In genomic region chr15:66943456-66944095, GRCh38 we compare ENCODE assay signal across 13 cellular contexts.
DNase-seq lines count a peak whose midpoint lies in the region; ATAC-seq and TF ChIP-seq lines count a peak whose summit lies in the region.
"Had no signal": no experiment of that assay in that cellular context is flagged by ENCODE, and none has a peak within 500 bp of the region (broad histone marks: within the 10 kb centered on the region; RNA-seq: fewer than 3 reads in every experiment).

No MANE protein-coding gene starts in this region.

- H3K4me1 Mint-ChIP-seq in neural crest cell, result no peaks in the 10 kb centered on the region
- peaks cover 0 to 4% (median under 1%) of the 10 kb centered on the region in 4 donors for H3K4me1 Mint-ChIP-seq in CD4-positive, alpha-beta memory T cell
- peaks cover 0 to 3% (median 3%) of the 10 kb centered on the region in 3 donors for H3K4me1 Mint-ChIP-seq in T-cell

- H3K4me3 Mint-ChIP-seq in neural crest cell, result no peak overlapping the region
- no peak overlapping the region for H3K4me3 Mint-ChIP-seq in CD4-positive, alpha-beta memory T cell
- no peak overlapping the region for H3K4me3 Mint-ChIP-seq in T-cell
- H3K4me3 Mint-ChIP-seq: activated CD4-positive, alpha-beta T cell treated with anti-CD3 and anti-CD28 coated beads, Interleukin-2, amount 10 ng/mL, durations not matched to agents 24 days and 14 days; activated naive CD4-positive, alpha-beta T cell treated with anti-CD3 and anti-CD28 coated beads, Interleukin-2, amount 50 U/mL, for 24 hours had no signal

- no peaks in the 10 kb centered on the region for H3K36me3 ChIP-seq in CD4-positive, alpha-beta memory T cell (ENCODE audit: insufficient read depth, low read length)
- H3K36me3 ChIP-seq in psoas muscle (ENCODE audit: insufficient read depth in 1 of 2, low read depth in 1 of 2), result no peaks in the 10 kb centered on the region
- H3K36me3 ChIP-seq: suprapubic skin had no signal

- CTCF ChIA-PET in CD4-positive, alpha-beta memory T cell (lab: Charles Lee; ENCODE audit: partially characterized antibody), result interaction anchor here (0.9 to 12.4 kb wide), 3 partner anchors 296 to 892 kb away, joined by 4 to 184 read pairs (median 5); no protein-coding TSS in a partner anchor
- CTCF ChIA-PET in T-cell (lab: Charles Lee), result interaction anchor here (0.6 to 0.9 kb wide), 2 partner anchors 347 to 361 kb away, joined by 3 read pairs; no protein-coding TSS in a partner anchor

- H3K4me1 ChIP-seq in CD4-positive, alpha-beta memory T cell (ENCODE audit: insufficient read depth, low read length), result no peaks in the 10 kb centered on the region
- H3K4me1 ChIP-seq in psoas muscle, result peaks cover 4% of the 10 kb centered on the region

- no peaks in the 10 kb centered on the region for H3K9me3 Mint-ChIP-seq in neural crest cell
- no peaks in the 10 kb centered on the region for H3K9me3 Mint-ChIP-seq in CD4-positive, alpha-beta memory T cell
- no peaks in the 10 kb centered on the region for H3K9me3 Mint-ChIP-seq in T-cell
- H3K9me3 Mint-ChIP-seq: activated CD4-positive, alpha-beta T cell treated with anti-CD3 and anti-CD28 coated beads, Interleukin-2, amount 10 ng/mL, durations not matched to agents 24 days and 14 days; activated naive CD4-positive, alpha-beta T cell treated with anti-CD3 and anti-CD28 coated beads, Interleukin-2, amount 50 U/mL, for 24 hours had no signal

- 84 to 89% (median 89%) methylated on average over 10 of the region's 10 CpGs for WGBS in psoas muscle, 3 donors

- no peak overlapping the region for H3K27ac ChIP-seq in CD4-positive, alpha-beta memory T cell (ENCODE audit: low read depth, low read length)
- H3K27ac ChIP-seq in psoas muscle, result no peak overlapping the region
- H3K27ac ChIP-seq: dorsolateral prefrontal cortex, SK-N-MC, suprapubic skin had no signal

- H3K36me3 Mint-ChIP-seq in neural crest cell (ENCODE audit: low read depth), result no peaks in the 10 kb centered on the region
- no peaks in the 10 kb centered on the region for H3K36me3 Mint-ChIP-seq in CD4-positive, alpha-beta memory T cell
- H3K36me3 Mint-ChIP-seq in T-cell, result no peaks in the 10 kb centered on the region
- H3K36me3 Mint-ChIP-seq: activated naive CD4-positive, alpha-beta T cell treated with anti-CD3 and anti-CD28 coated beads, Interleukin-2, amount 50 U/mL, for 24 hours had no signal

- peak overlapping the region; percentile 35 for H3K27ac Mint-ChIP-seq in neural crest cell (ENCODE audit: unreplicated experiment)
- no peak overlapping the region for H3K27ac Mint-ChIP-seq in CD4-positive, alpha-beta memory T cell
- no peak overlapping the region for H3K27ac Mint-ChIP-seq in T-cell
- H3K27ac Mint-ChIP-seq: activated CD4-positive, alpha-beta T cell treated with anti-CD3 and anti-CD28 coated beads, Interleukin-2, amount 10 ng/mL, durations not matched to agents 24 days and 14 days; activated naive CD4-positive, alpha-beta T cell treated with anti-CD3 and anti-CD28 coated beads, Interleukin-2, amount 50 U/mL, for 24 hours had no signal

- no peak for DNase-seq in GM13977 (ENCODE audit: low spot score)
- peak; percentile 62 for DNase-seq in NCI-H187 treated with DMSO at 0.1 percent for 48 hours (lab: John Stamatoyannopoulos, UW)
- peak; percentile 83 for DNase-seq in SK-N-DZ (ENCODE audit: low spot score)
- no peak for DNase-seq in neural crest cell (ENCODE audit: low read depth, low spot score)
- DNase-seq in CD4-positive, alpha-beta memory T cell, result no peak
- DNase-seq in T-cell, result no peak
- DNase-seq in psoas muscle, result no peak
- DNase-seq: activated CD4-positive, alpha-beta T cell treated with anti-CD3 and anti-CD28 coated beads, Interleukin-2, amount 10 ng/mL, durations not matched to agents 24 days and 14 days had no signal

- intact Hi-C loops in CD4-positive, alpha-beta memory T cell (cut with micrococcal nuclease), result no loop called here
- intact Hi-C loops in psoas muscle (cut with DNase I), result loop anchor here in 1 of 2 donors (10.0 kb wide), 2 partner anchors 121 to 491 kb away; partner anchors contain the start of gene SMAD3

- H3K27me3 ChIP-seq in CD4-positive, alpha-beta memory T cell (ENCODE audit: insufficient read depth, low read length), result no peaks in the 10 kb centered on the region
- no peaks in the 10 kb centered on the region for H3K27me3 ChIP-seq in psoas muscle (ENCODE audit: insufficient read depth in 3 of 3, low read length in 2 of 3)
- H3K27me3 ChIP-seq: dorsolateral prefrontal cortex, suprapubic skin had no signal

- ATAC-seq in GM21528 (IDR thresholded peaks at IDR 0.05; ENCODE audit: low FRiP score, unreplicated experiment), result no peak
- no peak for ATAC-seq in T-cell (replicated peaks in 1 of 4)
- ATAC-seq in psoas muscle, result no peak

- no peaks in the 10 kb centered on the region for H3K9me3 ChIP-seq in CD4-positive, alpha-beta memory T cell (ENCODE audit: control insufficient read depth in 1 of 2, low read length in 2 of 2)
- H3K9me3 ChIP-seq in psoas muscle, result no peaks in the 10 kb centered on the region
- H3K9me3 ChIP-seq: suprapubic skin had no signal

- no peak overlapping the region for H3K4me3 ChIP-seq in CD4-positive, alpha-beta memory T cell (ENCODE audit: low read length in 2 of 2)
- H3K4me3 ChIP-seq in psoas muscle, result no peak overlapping the region
- H3K4me3 ChIP-seq: dorsolateral prefrontal cortex, SK-N-MC, suprapubic skin had no signal

- TF ChIP-seq CTCF in GM13977 (IDR thresholded peaks at IDR 0.05; ENCODE audit: extremely low read depth, insufficient read depth, missing control alignments) (peak; percentile 17), neural crest cell (conservative IDR thresholded peaks at IDR 0.05) (no peak), psoas muscle (IDR thresholded peaks at IDR 0.05) (no peak)

- POLR2A ChIA-PET in CD4-positive, alpha-beta memory T cell (lab: Charles Lee; ENCODE audit: partially characterized antibody), result no interaction called here
- POLR2A ChIA-PET in T-cell (lab: Charles Lee), result no interaction called here

- peaks cover 5% of the 10 kb centered on the region for H3K27me3 Mint-ChIP-seq in neural crest cell (ENCODE audit: low read depth)
- H3K27me3 Mint-ChIP-seq in CD4-positive, alpha-beta memory T cell, result no peaks in the 10 kb centered on the region
- H3K27me3 Mint-ChIP-seq in T-cell, result no peaks in the 10 kb centered on the region
- H3K27me3 Mint-ChIP-seq: activated CD4-positive, alpha-beta T cell treated with anti-CD3 and anti-CD28 coated beads, Interleukin-2, amount 10 ng/mL, durations not matched to agents 24 days and 14 days; activated naive CD4-positive, alpha-beta T cell treated with anti-CD3 and anti-CD28 coated beads, Interleukin-2, amount 50 U/mL, for 24 hours had no signal

- in situ Hi-C loops in GM13977 (cut with MboI; ENCODE audit: low pct_unique_long_range_greater_than_20kb, low sequenced_read_pairs, unreplicated experiment), result loop anchor here (10.0 to 25.0 kb wide), 2 partner anchors 494 to 891 kb away; no protein-coding TSS in a partner anchor

Comparison
In these comparisons a context has a peak if more than half of its experiments do, and no peak if none do; other contexts are left out.
1. DNase-seq: peak in NCI-H187 treated with DMSO at 0.1 percent for 48 hours (single experiment) and SK-N-DZ (single experiment); none in GM13977 (single experiment), neural crest cell (single experiment), CD4-positive, alpha-beta memory T cell (0 of 5), T-cell (0 of 34) and psoas muscle (0 of 2).